In the genomic region with DNA sequence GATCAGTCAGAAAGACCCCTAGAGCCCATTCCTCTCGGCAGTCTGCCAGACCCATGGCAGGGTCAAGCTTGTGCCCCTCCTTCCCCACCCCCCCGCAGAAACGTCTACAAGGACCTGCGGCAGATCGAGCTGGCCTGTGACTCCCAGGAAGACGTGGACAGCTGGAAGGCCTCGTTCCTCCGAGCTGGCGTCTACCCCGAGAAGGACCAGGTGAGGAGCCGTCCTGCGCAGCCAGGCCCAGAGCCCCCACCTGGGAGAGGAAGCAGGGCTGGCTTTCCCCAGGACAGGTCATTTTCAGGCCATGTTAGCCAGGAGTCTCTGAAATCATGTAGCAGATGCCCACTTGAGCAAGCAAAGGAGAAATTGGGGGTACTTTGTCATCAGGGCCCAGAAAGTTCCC, we compare ENCODE assay signal across 39 cellular contexts.
"Had no signal": no experiment of that assay in that cellular context is flagged by ENCODE, and none has a peak within 500 bp of the region (broad histone marks: within the 10 kb centered on the region; RNA-seq: fewer than 3 reads in every experiment).

No MANE protein-coding gene starts in this region.

- H3K27me3 Mint-ChIP-seq: activated B cell treated with CpG ODN at 0.5 μM for 24 hours; activated CD4-positive, alpha-beta memory T cell treated with anti-CD3 and anti-CD28 coated beads for 36 hours; activated naive CD8-positive, alpha-beta T cell treated with anti-CD3 and anti-CD28 coated beads for 36 hours; activated T-helper 17 cell treated with anti-CD3 and anti-CD28 coated beads, Interleukin-2, amount 50 U/mL, for 72 hours; T-cell had no signal

- H3K4me1 ChIP-seq: Peyer's patch had no signal

- H3K4me1 Mint-ChIP-seq: activated B cell treated with CpG ODN at 0.5 μM for 24 hours; activated naive CD8-positive, alpha-beta T cell treated with anti-CD3 and anti-CD28 coated beads for 36 hours had no signal

- H3K4me3 ChIP-seq: Peyer's patch had no signal

- DNase-seq: activated B cell treated with CpG ODN at 0.5 μM for 24 hours; activated CD4-positive, alpha-beta memory T cell treated with anti-CD3 and anti-CD28 coated beads for 36 hours; activated CD4-positive, alpha-beta T cell treated with anti-CD3 and anti-CD28 coated beads for 4 hours; activated CD4-positive, alpha-beta T cell treated with anti-CD3 and anti-CD28 coated beads, Interleukin-2, amount 50 U/mL, for 1 hour; activated CD4-positive, CD25-positive, alpha-beta regulatory T cell treated with anti-CD3 and anti-CD28 coated beads, Interleukin-2, amount 50 U/mL, for 72 hours; activated CD8-positive, alpha-beta memory T cell treated with anti-CD3 and anti-CD28 coated beads, Interleukin-2, amount 50 U/mL, for 4 hours; activated effector memory CD4-positive, alpha-beta T cell treated with anti-CD3 and anti-CD28 coated beads, Interleukin-2, amount 50 U/mL, for 16 hours; activated naive CD4-positive, alpha-beta T cell; activated naive CD4-positive, alpha-beta T cell treated with anti-CD3 and anti-CD28 coated beads, Interleukin-2, amount 50 U/mL, for 16 hours; activated naive CD8-positive, alpha-beta T cell treated with anti-CD3 and anti-CD28 coated beads for 36 hours; activated T-cell treated with anti-CD3 and anti-CD28 coated beads, Interleukin-2, amount 50 U/mL, for 72 hours; amniotic stem cell; aorta; brain microvascular endothelial cell; Kasumi-1; KG1; MM.1S; MV-4-11; NCI-H1092 treated with DMSO at 0.1 percent for 48 hours; NCI-H1417; NCI-H146; NCI-H187; NCI-H2029 treated with DMSO at 0.1 percent for 48 hours; NCI-H2107; NCI-H2171; NCI-H510A; NCI-H526; NCI-H748 treated with DMSO at 0.1 percent for 48 hours; NK-92 treated with Interleukin-12 subunit alpha and Interleukin-12 subunit beta, amount 100 ng/mL, for 24 hours; PC-3; RPMI8226; SIG-M5; T-cell; T-helper 2 cell; T-helper 9 cell had no signal

- H3K9me3 ChIP-seq: Peyer's patch had no signal

- ATAC-seq: activated T-cell treated with anti-CD3 and anti-CD28 coated beads, Interleukin-2, amount 50 U/mL, for 72 hours; activated T-helper 17 cell treated with anti-CD3 and anti-CD28 coated beads, Interleukin-2, amount 50 U/mL, for 72 hours; PC-3; SK-N-SH treated with all-trans-retinoic acid at 6 μM for 48 hours; T-cell had no signal

- H3K4me3 Mint-ChIP-seq: activated B cell treated with CpG ODN at 0.5 μM for 24 hours; activated CD4-positive, alpha-beta memory T cell treated with anti-CD3 and anti-CD28 coated beads for 36 hours; activated naive CD8-positive, alpha-beta T cell treated with anti-CD3 and anti-CD28 coated beads for 36 hours; activated T-cell treated with anti-CD3 and anti-CD28 coated beads, Interleukin-2, amount 50 U/mL, for 72 hours; activated T-helper 17 cell treated with anti-CD3 and anti-CD28 coated beads, Interleukin-2, amount 50 U/mL, for 72 hours; T-cell had no signal

- H3K9me3 Mint-ChIP-seq: activated B cell treated with CpG ODN at 0.5 μM for 24 hours; activated CD4-positive, alpha-beta memory T cell treated with anti-CD3 and anti-CD28 coated beads for 36 hours; activated naive CD8-positive, alpha-beta T cell treated with anti-CD3 and anti-CD28 coated beads for 36 hours; activated T-cell treated with anti-CD3 and anti-CD28 coated beads, Interleukin-2, amount 50 U/mL, for 72 hours; activated T-helper 17 cell treated with anti-CD3 and anti-CD28 coated beads, Interleukin-2, amount 50 U/mL, for 72 hours; T-cell had no signal

- H3K27ac ChIP-seq: brain microvascular endothelial cell, Peyer's patch, VCaP had no signal

- H3K27me3 ChIP-seq: brain microvascular endothelial cell, Peyer's patch had no signal

- H3K27ac Mint-ChIP-seq: activated B cell treated with CpG ODN at 0.5 μM for 24 hours; activated CD4-positive, alpha-beta memory T cell treated with anti-CD3 and anti-CD28 coated beads for 36 hours; activated naive CD8-positive, alpha-beta T cell treated with anti-CD3 and anti-CD28 coated beads for 36 hours; activated T-cell treated with anti-CD3 and anti-CD28 coated beads, Interleukin-2, amount 50 U/mL, for 72 hours; activated T-helper 17 cell treated with anti-CD3 and anti-CD28 coated beads, Interleukin-2, amount 50 U/mL, for 72 hours; T-cell had no signal
